ENCODE assay signal across 1 cellular context in the genomic region with DNA sequence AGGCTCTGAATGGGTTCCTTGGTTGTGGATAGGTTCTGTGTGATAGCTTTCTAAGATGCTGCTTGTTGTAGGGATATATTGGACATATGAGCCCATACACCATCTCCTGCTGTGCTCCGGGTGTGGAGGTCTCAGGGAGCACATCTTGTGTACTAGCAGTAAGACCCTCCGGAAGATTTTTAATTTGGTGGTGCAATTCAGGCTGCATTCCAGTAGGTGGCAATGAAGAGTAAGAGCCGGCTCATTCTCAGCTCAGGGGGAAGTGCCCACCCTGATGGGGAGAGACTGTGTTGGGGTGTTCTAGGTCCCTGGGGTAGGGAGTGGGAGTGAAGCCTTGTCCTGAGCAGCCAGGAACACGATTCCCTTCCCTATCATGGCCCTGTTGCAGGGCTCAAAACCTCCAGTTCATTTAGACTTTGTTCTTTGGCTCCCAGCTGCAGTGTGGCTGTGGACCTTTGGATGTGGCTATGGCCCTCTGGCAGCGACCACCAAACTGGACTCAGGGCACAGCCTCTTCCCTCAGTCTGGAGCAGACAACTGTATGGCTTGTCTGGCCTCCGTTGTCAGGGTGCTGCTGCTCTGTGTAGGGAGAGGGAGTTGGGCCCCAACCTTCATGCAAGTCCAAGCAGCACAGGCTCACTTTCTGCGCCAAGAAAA.
TF ChIP-seq lines count a peak whose summit lies in the region.

No MANE protein-coding gene starts in this region.

TF ChIP-seq in IMR-90, 13 proteins besides CTCF, POLR2A, EP300 and RAD21:
- TF ChIP-seq RCOR1 (IDR thresholded peaks at IDR 0.05; ENCODE audit: insufficient replicate concordance, low read length) (no peak), SMC3 (IDR thresholded peaks at IDR 0.05; ENCODE audit: low read depth, low read length) (peak; percentile 42; the same call in 1 of the 2 replicates), NFE2L2 (IDR thresholded peaks at IDR 0.05; ENCODE audit: low read depth, low read length) (no peak), BHLHE40 (IDR thresholded peaks at IDR 0.05; ENCODE audit: low read depth, low read length) (no peak)
